21 cellular contexts compared by ENCODE assay signal in the genomic region with DNA sequence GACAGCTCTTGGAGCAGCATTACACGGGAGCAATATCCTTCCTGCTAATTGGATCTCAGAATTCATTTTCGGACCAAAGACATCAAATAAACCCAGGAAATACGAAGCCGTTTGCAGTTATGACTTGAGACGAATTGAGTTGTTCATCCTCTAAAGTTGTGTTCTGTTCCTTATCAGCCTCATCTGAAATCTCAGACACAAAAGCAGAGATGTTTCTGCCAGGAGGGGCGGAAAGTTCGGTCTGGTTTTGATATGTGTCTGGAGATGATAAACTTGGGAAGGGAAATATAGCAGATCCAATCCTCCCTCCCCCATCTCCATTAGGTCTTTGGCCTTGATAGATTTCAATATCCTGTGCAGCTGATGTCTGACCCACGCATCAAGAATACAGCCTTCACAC.
"Had no signal": no experiment of that assay in that cellular context is flagged by ENCODE, and none has a peak within 500 bp of the region (broad histone marks: within the 10 kb centered on the region; RNA-seq: fewer than 3 reads in every experiment).

No MANE protein-coding gene starts in this region.

- H3K9me3 ChIP-seq: SJSA1 had no signal

- H3K9ac ChIP-seq: KMS-11 had no signal

- H3K36me3 ChIP-seq: SJSA1 had no signal

- H3K27me3 ChIP-seq: SJSA1 had no signal

- H3K27ac ChIP-seq: KMS-11, SJSA1, SK-N-MC had no signal

- H3K4me2 ChIP-seq: KMS-11 had no signal

- FAIRE-seq: RCC 7860 had no signal

- H3K4me3 ChIP-seq: SJSA1, SK-N-MC had no signal

- DNase-seq: Kasumi-1, MM.1S, NCI-H1092 treated with DMSO at 0.1 percent for 48 hours, NCI-H1436, NCI-H187, NCI-H2029, NCI-H2081 treated with DMSO at 0.1 percent for 48 hours, NCI-H2171, NCI-H226, NCI-H446, NCI-H510A, NCI-H524 treated with DMSO at 0.1 percent for 48 hours, NCI-H69, NCI-H774, Right ventricle myocardium superior, RPMI8226, SIG-M5 had no signal
